In the genomic region with DNA sequence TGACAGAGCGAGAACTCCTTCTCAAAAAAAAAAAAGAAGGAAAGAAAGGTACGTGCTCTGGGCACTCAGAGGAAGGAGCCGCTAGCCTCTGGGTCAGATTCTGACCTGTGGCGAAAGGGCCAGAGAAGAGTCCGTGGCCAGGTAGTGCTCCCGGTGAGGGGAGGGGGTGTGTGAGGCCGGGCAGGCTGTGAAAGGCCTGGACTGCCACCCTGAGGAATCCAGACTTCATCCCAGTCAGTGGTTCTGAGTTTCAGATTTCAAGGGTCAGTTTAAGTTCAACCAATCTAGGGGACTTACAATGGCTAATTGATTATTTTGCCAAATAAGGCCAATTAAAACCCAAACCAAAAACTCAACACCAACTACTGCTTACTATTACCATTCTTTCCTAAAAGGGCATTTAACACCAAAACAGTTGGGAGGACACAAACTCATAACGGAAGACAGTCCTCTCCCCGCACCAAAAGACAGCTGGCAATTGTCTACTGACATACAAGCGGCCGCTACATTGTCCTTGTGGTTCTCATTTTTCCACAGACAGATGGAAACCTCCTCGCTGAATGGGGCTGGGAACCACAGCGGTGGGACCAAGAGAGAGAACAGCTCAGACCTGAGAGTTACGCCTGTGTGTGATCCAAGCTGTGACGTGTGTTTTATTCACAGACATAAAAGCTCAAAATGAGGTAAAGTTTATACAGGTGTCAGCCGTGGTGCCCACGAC, we compare ENCODE assay signal across 1 cellular context.
TF ChIP-seq lines count a peak whose summit lies in the region.

No MANE protein-coding gene starts in this region.

TF ChIP-seq in GM23338, 12 proteins besides CTCF, POLR2A, EP300 and RAD21:
- TF ChIP-seq, protein P1, sequence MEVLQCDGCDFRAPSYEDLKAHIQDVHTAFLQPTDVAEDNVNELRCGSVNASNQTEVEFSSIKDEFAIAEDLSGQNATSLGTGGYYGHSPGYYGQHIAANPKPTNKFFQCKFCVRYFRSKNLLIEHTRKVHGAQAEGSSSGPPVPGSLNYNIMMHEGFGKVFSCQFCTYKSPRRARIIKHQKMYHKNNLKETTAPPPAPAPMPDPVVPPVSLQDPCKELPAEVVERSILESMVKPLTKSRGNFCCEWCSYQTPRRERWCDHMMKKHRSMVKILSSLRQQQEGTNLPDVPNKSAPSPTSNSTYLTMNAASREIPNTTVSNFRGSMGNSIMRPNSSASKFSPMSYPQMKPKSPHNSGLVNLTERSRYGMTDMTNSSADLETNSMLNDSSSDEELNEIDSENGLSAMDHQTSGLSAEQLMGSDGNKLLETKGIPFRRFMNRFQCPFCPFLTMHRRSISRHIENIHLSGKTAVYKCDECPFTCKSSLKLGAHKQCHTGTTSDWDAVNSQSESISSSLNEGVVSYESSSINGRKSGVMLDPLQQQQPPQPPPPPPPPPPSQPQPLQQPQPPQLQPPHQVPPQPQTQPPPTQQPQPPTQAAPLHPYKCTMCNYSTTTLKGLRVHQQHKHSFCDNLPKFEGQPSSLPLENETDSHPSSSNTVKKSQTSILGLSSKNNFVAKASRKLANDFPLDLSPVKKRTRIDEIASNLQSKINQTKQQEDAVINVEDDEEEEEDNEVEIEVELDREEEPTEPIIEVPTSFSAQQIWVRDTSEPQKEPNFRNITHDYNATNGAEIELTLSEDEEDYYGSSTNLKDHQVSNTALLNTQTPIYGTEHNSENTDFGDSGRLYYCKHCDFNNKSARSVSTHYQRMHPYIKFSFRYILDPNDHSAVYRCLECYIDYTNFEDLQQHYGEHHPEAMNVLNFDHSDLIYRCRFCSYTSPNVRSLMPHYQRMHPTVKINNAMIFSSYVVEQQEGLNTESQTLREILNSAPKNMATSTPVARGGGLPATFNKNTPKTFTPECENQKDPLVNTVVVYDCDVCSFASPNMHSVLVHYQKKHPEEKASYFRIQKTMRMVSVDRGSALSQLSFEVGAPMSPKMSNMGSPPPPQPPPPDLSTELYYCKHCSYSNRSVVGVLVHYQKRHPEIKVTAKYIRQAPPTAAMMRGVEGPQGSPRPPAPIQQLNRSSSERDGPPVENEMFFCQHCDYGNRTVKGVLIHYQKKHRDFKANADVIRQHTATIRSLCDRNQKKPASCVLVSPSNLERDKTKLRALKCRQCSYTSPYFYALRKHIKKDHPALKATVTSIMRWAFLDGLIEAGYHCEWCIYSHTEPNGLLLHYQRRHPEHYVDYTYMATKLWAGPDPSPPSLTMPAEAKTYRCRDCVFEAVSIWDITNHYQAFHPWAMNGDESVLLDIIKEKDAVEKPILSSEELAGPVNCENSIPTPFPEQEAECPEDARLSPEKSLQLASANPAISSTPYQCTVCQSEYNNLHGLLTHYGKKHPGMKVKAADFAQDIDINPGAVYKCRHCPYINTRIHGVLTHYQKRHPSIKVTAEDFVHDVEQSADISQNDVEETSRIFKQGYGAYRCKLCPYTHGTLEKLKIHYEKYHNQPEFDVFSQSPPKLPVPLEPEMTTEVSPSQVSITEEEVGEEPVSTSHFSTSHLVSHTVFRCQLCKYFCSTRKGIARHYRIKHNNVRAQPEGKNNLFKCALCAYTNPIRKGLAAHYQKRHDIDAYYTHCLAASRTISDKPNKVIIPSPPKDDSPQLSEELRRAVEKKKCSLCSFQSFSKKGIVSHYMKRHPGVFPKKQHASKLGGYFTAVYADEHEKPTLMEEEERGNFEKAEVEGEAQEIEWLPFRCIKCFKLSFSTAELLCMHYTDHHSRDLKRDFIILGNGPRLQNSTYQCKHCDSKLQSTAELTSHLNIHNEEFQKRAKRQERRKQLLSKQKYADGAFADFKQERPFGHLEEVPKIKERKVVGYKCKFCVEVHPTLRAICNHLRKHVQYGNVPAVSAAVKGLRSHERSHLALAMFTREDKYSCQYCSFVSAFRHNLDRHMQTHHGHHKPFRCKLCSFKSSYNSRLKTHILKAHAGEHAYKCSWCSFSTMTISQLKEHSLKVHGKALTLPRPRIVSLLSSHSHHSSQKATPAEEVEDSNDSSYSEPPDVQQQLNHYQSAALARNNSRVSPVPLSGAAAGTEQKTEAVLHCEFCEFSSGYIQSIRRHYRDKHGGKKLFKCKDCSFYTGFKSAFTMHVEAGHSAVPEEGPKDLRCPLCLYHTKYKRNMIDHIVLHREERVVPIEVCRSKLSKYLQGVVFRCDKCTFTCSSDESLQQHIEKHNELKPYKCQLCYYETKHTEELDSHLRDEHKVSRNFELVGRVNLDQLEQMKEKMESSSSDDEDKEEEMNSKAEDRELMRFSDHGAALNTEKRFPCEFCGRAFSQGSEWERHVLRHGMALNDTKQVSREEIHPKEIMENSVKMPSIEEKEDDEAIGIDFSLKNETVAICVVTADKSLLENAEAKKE (CRISPR knock-in tag; IDR thresholded peaks at IDR 0.05): no peak
- TF ChIP-seq, protein P2, sequence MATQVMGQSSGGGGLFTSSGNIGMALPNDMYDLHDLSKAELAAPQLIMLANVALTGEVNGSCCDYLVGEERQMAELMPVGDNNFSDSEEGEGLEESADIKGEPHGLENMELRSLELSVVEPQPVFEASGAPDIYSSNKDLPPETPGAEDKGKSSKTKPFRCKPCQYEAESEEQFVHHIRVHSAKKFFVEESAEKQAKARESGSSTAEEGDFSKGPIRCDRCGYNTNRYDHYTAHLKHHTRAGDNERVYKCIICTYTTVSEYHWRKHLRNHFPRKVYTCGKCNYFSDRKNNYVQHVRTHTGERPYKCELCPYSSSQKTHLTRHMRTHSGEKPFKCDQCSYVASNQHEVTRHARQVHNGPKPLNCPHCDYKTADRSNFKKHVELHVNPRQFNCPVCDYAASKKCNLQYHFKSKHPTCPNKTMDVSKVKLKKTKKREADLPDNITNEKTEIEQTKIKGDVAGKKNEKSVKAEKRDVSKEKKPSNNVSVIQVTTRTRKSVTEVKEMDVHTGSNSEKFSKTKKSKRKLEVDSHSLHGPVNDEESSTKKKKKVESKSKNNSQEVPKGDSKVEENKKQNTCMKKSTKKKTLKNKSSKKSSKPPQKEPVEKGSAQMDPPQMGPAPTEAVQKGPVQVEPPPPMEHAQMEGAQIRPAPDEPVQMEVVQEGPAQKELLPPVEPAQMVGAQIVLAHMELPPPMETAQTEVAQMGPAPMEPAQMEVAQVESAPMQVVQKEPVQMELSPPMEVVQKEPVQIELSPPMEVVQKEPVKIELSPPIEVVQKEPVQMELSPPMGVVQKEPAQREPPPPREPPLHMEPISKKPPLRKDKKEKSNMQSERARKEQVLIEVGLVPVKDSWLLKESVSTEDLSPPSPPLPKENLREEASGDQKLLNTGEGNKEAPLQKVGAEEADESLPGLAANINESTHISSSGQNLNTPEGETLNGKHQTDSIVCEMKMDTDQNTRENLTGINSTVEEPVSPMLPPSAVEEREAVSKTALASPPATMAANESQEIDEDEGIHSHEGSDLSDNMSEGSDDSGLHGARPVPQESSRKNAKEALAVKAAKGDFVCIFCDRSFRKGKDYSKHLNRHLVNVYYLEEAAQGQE (IDR thresholded peaks at IDR 0.05; ENCODE audit: unreplicated experiment): no peak
- TF ChIP-seq JUNB (IDR thresholded peaks at IDR 0.05; ENCODE audit: unreplicated experiment) (no peak), NANOG (IDR thresholded peaks at IDR 0.05; ENCODE audit: borderline replicate concordance) (no peak), ZNF331 (CRISPR knock-in tag; IDR thresholded peaks at IDR 0.05; ENCODE audit: low read depth) (no peak), EZH2 (IDR thresholded peaks at IDR 0.05; ENCODE audit: low read depth, unreplicated experiment) (no peak), EZH2phosphoT487 (IDR thresholded peaks at IDR 0.05; ENCODE audit: unreplicated experiment) (no peak), STAT1 (IDR thresholded peaks at IDR 0.05; ENCODE audit: unreplicated experiment) (no peak), CREB1 (CRISPR knock-in tag; IDR thresholded peaks at IDR 0.05; ENCODE audit: low read depth) (no peak), POLR2AphosphoS5 (IDR thresholded peaks at IDR 0.05; ENCODE audit: low read depth) (no peak), ZNF114 (CRISPR knock-in tag; IDR thresholded peaks at IDR 0.05) (no peak)
- TF ChIP-seq, protein P3, sequence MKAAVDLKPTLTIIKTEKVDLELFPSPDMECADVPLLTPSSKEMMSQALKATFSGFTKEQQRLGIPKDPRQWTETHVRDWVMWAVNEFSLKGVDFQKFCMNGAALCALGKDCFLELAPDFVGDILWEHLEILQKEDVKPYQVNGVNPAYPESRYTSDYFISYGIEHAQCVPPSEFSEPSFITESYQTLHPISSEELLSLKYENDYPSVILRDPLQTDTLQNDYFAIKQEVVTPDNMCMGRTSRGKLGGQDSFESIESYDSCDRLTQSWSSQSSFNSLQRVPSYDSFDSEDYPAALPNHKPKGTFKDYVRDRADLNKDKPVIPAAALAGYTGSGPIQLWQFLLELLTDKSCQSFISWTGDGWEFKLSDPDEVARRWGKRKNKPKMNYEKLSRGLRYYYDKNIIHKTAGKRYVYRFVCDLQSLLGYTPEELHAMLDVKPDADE (IDR thresholded peaks at IDR 0.05): no peak
